In the genomic region with DNA sequence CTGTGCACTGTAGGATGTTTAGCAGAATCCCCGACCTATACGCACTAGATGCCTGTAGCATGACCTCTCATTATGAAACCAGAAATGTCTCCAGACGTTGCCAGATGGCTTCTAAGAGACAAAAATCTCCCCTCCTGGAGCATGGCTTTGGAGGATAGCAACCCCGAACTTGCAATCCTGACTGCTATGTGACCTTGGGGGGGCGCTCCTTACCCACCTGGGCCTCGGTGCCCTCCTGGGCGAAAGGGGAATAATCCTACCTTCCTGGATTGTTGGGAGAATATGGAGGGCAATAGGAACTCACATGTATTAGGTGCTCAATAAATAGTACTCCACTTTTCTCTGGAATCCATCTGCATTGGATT, we compare ENCODE assay signal across 15 cellular contexts.
"Had no signal": no experiment of that assay in that cellular context is flagged by ENCODE, and none has a peak within 500 bp of the region (broad histone marks: within the 10 kb centered on the region; RNA-seq: fewer than 3 reads in every experiment).

No MANE protein-coding gene starts in this region.

- H3K27ac ChIP-seq: gastroesophageal sphincter, heart left ventricle, left lung, thyroid gland had no signal

- H3K4me3 ChIP-seq: gastroesophageal sphincter, heart left ventricle, left lung, thyroid gland had no signal

- H3K9me3 Mint-ChIP-seq: activated naive CD4-positive, alpha-beta T cell treated with anti-CD3 and anti-CD28 coated beads, Interleukin-2, amount 50 U/mL, for 72 hours; activated T-helper 1 cell treated with anti-CD3 and anti-CD28 coated beads, Interleukin-12 subunit alpha, Interleukin-12 subunit beta, Interleukin-2, Interleukin-4 antibody, amounts not matched to agents 30 ng/mL and 10 ng/mL and 1 ng/mL, durations not matched to agents 14 hours and 24 hours and 36 hours had no signal

- H3K36me3 ChIP-seq: adrenal gland, gastroesophageal sphincter, heart left ventricle, left lung, thyroid gland had no signal

- H3K27ac Mint-ChIP-seq: activated naive CD4-positive, alpha-beta T cell treated with anti-CD3 and anti-CD28 coated beads, Interleukin-2, amount 50 U/mL, for 72 hours; activated T-helper 1 cell treated with anti-CD3 and anti-CD28 coated beads, Interleukin-12 subunit alpha, Interleukin-12 subunit beta, Interleukin-2, Interleukin-4 antibody, amounts not matched to agents 30 ng/mL and 10 ng/mL and 1 ng/mL, durations not matched to agents 14 hours and 24 hours and 36 hours; nephron progenitor cell had no signal

- H3K9me3 ChIP-seq: adrenal gland, gastroesophageal sphincter, heart left ventricle, left lung, thyroid gland had no signal

- H3K27me3 ChIP-seq: adrenal gland, thyroid gland had no signal

- H3K4me3 Mint-ChIP-seq: activated T-helper 1 cell treated with anti-CD3 and anti-CD28 coated beads, Interleukin-12 subunit alpha, Interleukin-12 subunit beta, Interleukin-2, Interleukin-4 antibody, amounts not matched to agents 30 ng/mL and 10 ng/mL and 1 ng/mL, durations not matched to agents 14 hours and 24 hours and 36 hours; nephron progenitor cell had no signal

- DNase-seq: activated gamma-delta T cell treated with Interleukin-2 at 50 U/mL for 16 hours; activated T-cell treated with anti-CD3 and anti-CD28 coated beads for 4 hours; effector CD4-positive, alpha-beta T cell; stimulated activated CD4-positive, alpha-beta T cell treated with anti-CD3 and anti-CD28 coated beads, Interleukin-12 subunit alpha, Interleukin-12 subunit beta, amount 100 ng/mL, for 4 hours; stimulated activated CD4-positive, alpha-beta T cell treated with anti-CD3 and anti-CD28 coated beads, Interleukin-1b, Interleukin-23, amount 100 ng/mL, for 48 hours; stimulated activated CD8-positive, alpha-beta memory T cell treated with anti-CD3 and anti-CD28 coated beads, Interleukin-4, amount 100 ng/mL, for 48 hours; stimulated activated naive CD4-positive, alpha-beta T cell had no signal
